7 cellular contexts compared by ENCODE assay signal in the genomic region with DNA sequence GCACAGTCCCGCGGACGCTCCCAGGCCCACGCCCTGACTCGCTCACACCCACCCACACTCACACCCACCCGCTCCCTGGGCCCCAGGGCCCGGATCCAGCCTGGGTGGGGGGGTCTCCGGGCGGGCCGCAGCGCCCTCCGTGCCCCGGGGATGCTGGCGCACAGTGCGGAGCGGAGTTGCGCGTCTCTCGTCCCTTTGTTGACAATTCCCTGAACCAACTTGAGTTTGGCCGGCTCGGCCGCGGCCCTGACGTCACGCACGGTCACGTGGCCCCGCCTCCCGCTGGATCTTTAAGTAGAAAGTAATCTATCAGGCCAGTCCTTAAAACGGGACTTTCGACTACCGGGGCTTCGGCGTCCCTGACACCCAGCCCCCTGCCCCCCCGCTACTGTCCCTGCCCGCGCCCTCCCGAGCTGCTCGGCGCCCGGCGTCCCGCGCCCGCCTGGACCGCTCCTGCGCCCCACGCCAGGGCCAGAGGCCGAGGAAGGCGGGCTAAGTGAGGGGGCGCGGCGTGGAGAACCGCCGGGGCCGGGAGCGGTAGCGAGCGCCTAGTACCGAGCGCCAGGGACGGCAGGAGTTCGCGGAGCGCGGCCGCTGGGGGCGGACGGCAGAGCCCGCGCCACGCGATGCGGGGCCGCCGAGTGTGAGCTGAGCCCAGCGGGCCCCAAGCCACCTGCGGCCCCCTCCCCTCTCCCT. TPM values are rescaled to one million over a fixed set of nuclear protein-coding genes. Genes with fewer than 3 reads are reported as not detected.
A peak's percentile ranks its signal among the peaks of the same experiment; 100 is the strongest.
DNase-seq lines count a peak whose midpoint lies in the region; ATAC-seq and TF ChIP-seq lines count a peak whose summit lies in the region.

A gene (plus strand): TSS at position 320 of the 696 bp plus-strand sequence. CDS start 492 bp downstream, outside the sequence.

- H2BK12ac ChIP-seq in trophoblast cell (ENCODE audit: low read length), result no peak within 1 kb of the TSS

- peak within 1 kb of the TSS; percentile 94 for H3K4me3 Mint-ChIP-seq in GM23338

- H3K9me2 ChIP-seq in GM23338 (ENCODE audit: insufficient read depth), result no peaks in the 10 kb centered on the region

- no peak within 1 kb of the TSS for H3K18ac ChIP-seq in trophoblast cell (ENCODE audit: low read length)

- H3K23ac ChIP-seq in trophoblast cell (ENCODE audit: low read length), result no peak within 1 kb of the TSS

- H3K27me3 ChIP-seq in GM23338 (ENCODE audit: insufficient read depth), result peaks cover 63% of the 10 kb centered on the region
- peaks cover 100% of the 10 kb centered on the region for H3K27me3 ChIP-seq in cardiac muscle cell
- peaks cover 87% of the 10 kb centered on the region for H3K27me3 ChIP-seq in trophoblast cell (ENCODE audit: insufficient read depth, low read length)

- peak; percentile 13 for ATAC-seq in GM23338

- H4K8ac ChIP-seq in trophoblast cell (ENCODE audit: low read depth, low read length), result no peak within 1 kb of the TSS

- H2BK5ac ChIP-seq in trophoblast cell (ENCODE audit: low read depth, low read length, poor library complexity), result no peak within 1 kb of the TSS

- WGBS in trophoblast cell (ENCODE audit: extremely low coverage, insufficient coverage, insufficient read length), result no CpG with 5 or more reads among the region's 78 CpGs

- peak within 1 kb of the TSS; percentile 67 for H3K9ac ChIP-seq in ES-I3 (ENCODE audit: low read depth, low read length)
- no peak within 1 kb of the TSS for H3K9ac ChIP-seq in trophoblast cell (ENCODE audit: low read length)

- peaks cover 72% of the 10 kb centered on the region for H3K27me3 Mint-ChIP-seq in GM23338 (ENCODE audit: insufficient read depth, low read depth, poor library complexity)

- H3K36me3 Mint-ChIP-seq in GM23338 (ENCODE audit: low read depth), result peaks cover 33% of the 10 kb centered on the region

- H3K27ac ChIP-seq in GM23338 (ENCODE audit: low read depth) (peak within 1 kb of the TSS; percentile 92), cardiac muscle cell (no peak within 1 kb of the TSS), trophoblast cell (ENCODE audit: low read depth, low read length) (no peak within 1 kb of the TSS)

- no peak within 1 kb of the TSS for H2BK120ac ChIP-seq in trophoblast cell (ENCODE audit: insufficient read depth, low read length, poor library complexity)

- no peak within 1 kb of the TSS for H4K12ac ChIP-seq in trophoblast cell (ENCODE audit: low read depth, low read length)

- H3K4me3 ChIP-seq in GM23338, result peak within 1 kb of the TSS; percentile 61
- H3K4me3 ChIP-seq in cardiac muscle cell, result peak within 1 kb of the TSS; percentile 25
- H3K4me3 ChIP-seq in trophoblast cell (ENCODE audit: low read depth, low read length), result peak within 1 kb of the TSS; percentile 54

- H3K4me2 ChIP-seq in GM23338 (peak within 1 kb of the TSS; percentile 80), trophoblast cell (ENCODE audit: low read length) (peak within 1 kb of the TSS; percentile 70)

- H3K14ac ChIP-seq in trophoblast cell (ENCODE audit: low read length), result no peak within 1 kb of the TSS

- H2AFZ ChIP-seq in GM23338 (no peak within 1 kb of the TSS), trophoblast cell (ENCODE audit: insufficient read depth, low read length, poor library complexity) (peak within 1 kb of the TSS; percentile 25)

- no peak within 1 kb of the TSS for H2AK5ac ChIP-seq in trophoblast cell (ENCODE audit: low read length)

- H3K27ac Mint-ChIP-seq in GM23338, result peak within 1 kb of the TSS; percentile 97

- no peaks in the 10 kb centered on the region for H4K20me1 ChIP-seq in GM23338 (replicated peaks; ENCODE audit: insufficient read depth)

- TF ChIP-seq CTCF in GM23338 (conservative IDR thresholded peaks at IDR 0.05; ENCODE audit: low read depth in 2 of 2) (no peak), cardiac muscle cell (IDR thresholded peaks at IDR 0.05; ENCODE audit: low read depth, low read length) (no peak)

- H3K9me3 ChIP-seq in ES-I3 (ENCODE audit: control insufficient read depth, insufficient read depth, low read length) (no peaks in the 10 kb centered on the region), cardiac muscle cell (ENCODE audit: low read depth) (no peaks in the 10 kb centered on the region), trophoblast cell (ENCODE audit: insufficient read depth, low read depth, low read length) (peaks cover 5% of the 10 kb centered on the region)

- H3K79me2 ChIP-seq in GM23338 (replicated peaks; ENCODE audit: insufficient read depth), result peaks cover 27% of the 10 kb centered on the region
- no peaks in the 10 kb centered on the region for H3K79me2 ChIP-seq in trophoblast cell (ENCODE audit: control insufficient read depth, insufficient read depth, low read length, poor library complexity)

- H3K4me1 ChIP-seq in ES-I3 (ENCODE audit: insufficient read depth, low read length) (no peaks in the 10 kb centered on the region; the same call in 1 of the 2 replicates), GM23338 (ENCODE audit: insufficient read depth) (peaks cover 35% of the 10 kb centered on the region), cardiac muscle cell (ENCODE audit: low read depth) (no peaks in the 10 kb centered on the region), trophoblast cell (ENCODE audit: control insufficient read depth in 1 of 2, insufficient read depth in 2 of 2, low read length in 2 of 2) (peaks cover 17 to 21% of the 10 kb centered on the region in 2 experiments)

- H3K79me1 ChIP-seq in trophoblast cell (ENCODE audit: low read length), result no peaks in the 10 kb centered on the region

- no peak within 1 kb of the TSS for H3K4ac ChIP-seq in trophoblast cell (ENCODE audit: low read depth, low read length)

- H3K36me3 ChIP-seq in ES-I3 (ENCODE audit: insufficient read depth, low read length) (no peaks in the 10 kb centered on the region), GM23338 (ENCODE audit: insufficient read depth) (no peaks in the 10 kb centered on the region), cardiac muscle cell (no peaks in the 10 kb centered on the region), trophoblast cell (ENCODE audit: control insufficient read depth in 1 of 2, insufficient read depth in 2 of 2, low read length in 2 of 2) (no peaks in the 10 kb centered on the region)

- H3F3A ChIP-seq in GM23338 (replicated peaks; ENCODE audit: low read depth), result peaks cover 12% of the 10 kb centered on the region; the same call in 1 of the 2 replicates

- peaks cover 34% of the 10 kb centered on the region for H3K4me1 Mint-ChIP-seq in GM23338

- DNase-seq in GM23338 (ENCODE audit: low spot score), result peak; percentile 95
- DNase-seq in NCI-H2029 (lab: John Stamatoyannopoulos, UW), result peak; percentile 58
- DNase-seq in activated T-cell treated with anti-CD3 and anti-CD28 coated beads, Interleukin-2, amount 50 U/mL, for 48 hours, result peak; percentile 70 to 71
- DNase-seq in cardiac muscle cell (ENCODE audit: low read depth in 1 of 2, low spot score in 1 of 2), result peak; percentile 46 to 60
- DNase-seq in trophoblast cell, result no peak
- DNase-seq in stimulated activated naive CD4-positive, alpha-beta T cell treated with Interleukin-2 at 50 U/mL for 16 hours (lab: John Stamatoyannopoulos, UW), result no peak

- H3K9me3 Mint-ChIP-seq in GM23338, result peaks cover 4% of the 10 kb centered on the region; the same call in 2 of the 3 replicates

- no peak within 1 kb of the TSS for H4K91ac ChIP-seq in trophoblast cell (ENCODE audit: low read depth, low read length)

TF ChIP-seq in GM23338, 12 proteins besides CTCF, POLR2A, EP300 and RAD21:
- TF ChIP-seq POLR2AphosphoS5 (IDR thresholded peaks at IDR 0.05; ENCODE audit: low read depth) (peak; percentile 78), CREB1 (CRISPR knock-in tag; IDR thresholded peaks at IDR 0.05; ENCODE audit: low read depth) (peak; percentile 94), ZNF331 (CRISPR knock-in tag; IDR thresholded peaks at IDR 0.05; ENCODE audit: low read depth) (no peak)

RNA-seq across cellular contexts. Expression of the gene that starts here (rescaled TPM):
- total RNA-seq in GM23338 (2014; rRNA removed; shearing (Covaris generic)), result 41.3 and 49.0 TPM in 2 replicates
- polyA plus RNA-seq in GM23338 (2016; fragmentation: Nextera tagmentation; extraction: Ambion mirVana) (13.8 and 14.3 TPM in 2 replicates), cardiac muscle cell (not detected in 2 replicates)
- total RNA-seq in cardiac muscle cell, result not detected in 2 replicates
- not detected in 2 replicates for polyA plus RNA-seq in trophoblast cell (2013)

Comparison
In these comparisons a context has a peak if more than half of its experiments do, and no peak if none do; other contexts are left out.
1. RNA of the gene that starts here (total RNA-seq): 41.3 to 49.0 TPM in GM23338; not detected in cardiac muscle cell; every median in the first group is over 10 times any median in the second.
2. RNA of the gene that starts here (polyA plus RNA-seq): 13.8 to 14.3 TPM in GM23338; not detected in cardiac muscle cell; every median in the first group is over 10 times any median in the second.
3. Peak in DNase-seq and H3K4me3 ChIP-seq in cardiac muscle cell; RNA of the gene not detected or under 1 TPM.
4. DNase-seq: peak in GM23338 (single experiment), NCI-H2029 (single experiment) and activated T-cell treated with anti-CD3 and anti-CD28 coated beads, Interleukin-2, amount 50 U/mL, for 48 hours (2 of 2); none in trophoblast cell (0 of 2) and stimulated activated naive CD4-positive, alpha-beta T cell treated with Interleukin-2 at 50 U/mL for 16 hours (single experiment).
5. Peak in every context shown above with its lines, with median percentiles within 50 percentile points of each other: H3K4me3 ChIP-seq.